19 cellular contexts compared by ENCODE assay signal in genomic region chr22:49055406-49055805, GRCh38.
DNase-seq lines count a peak whose midpoint lies in the region; TF ChIP-seq lines count a peak whose summit lies in the region.
"Had no signal": no experiment of that assay in that cellular context is flagged by ENCODE, and none has a peak within 500 bp of the region (broad histone marks: within the 10 kb centered on the region; RNA-seq: fewer than 3 reads in every experiment).

No MANE protein-coding gene starts in this region.

- in situ Hi-C loops in G401 (cut with HindIII; ENCODE audit: low sequenced_read_pairs): no loop called here

- H3K23ac ChIP-seq in neuronal stem cell (ENCODE audit: low read depth, low read length, poor library complexity): no peak overlapping the region

- no peaks in the 10 kb centered on the region for H3K79me1 ChIP-seq in neuronal stem cell (ENCODE audit: low read depth, low read length)

- H3K4ac ChIP-seq in neuronal stem cell (ENCODE audit: low read length): no peak overlapping the region

- peak; percentile 39 for DNase-seq in activated effector memory CD4-positive, alpha-beta T cell treated with anti-CD3 and anti-CD28 coated beads, Interleukin-2, amount 50 U/mL, for 16 hours
- DNase-seq in activated effector memory CD4-positive, alpha-beta T cell treated with Interleukin-2 at 50 U/mL for 16 hours: no peak
- DNase-seq in chondrocyte (ENCODE audit: low spot score) (peak; percentile 54), neuronal stem cell (ENCODE audit: low spot score) (no peak), G401 (ENCODE audit: low spot score) (no peak), endothelial cell (ENCODE audit: low spot score) (no peak)
- DNase-seq: Caco-2; CD4-positive, CD25-positive, alpha-beta regulatory T cell; CD8-positive, alpha-beta T cell; DMS153; DND-41; GDM1; GOT3; H9 had no signal

- H3K27me3 Mint-ChIP-seq in chondrocyte (ENCODE audit: low read depth): peaks cover 10% of the 10 kb centered on the region
- peaks cover 3% of the 10 kb centered on the region for H3K27me3 Mint-ChIP-seq in endothelial cell (ENCODE audit: unreplicated experiment)
- H3K27me3 Mint-ChIP-seq: B cell had no signal

- no peak overlapping the region for H3K4me3 ChIP-seq in neuronal stem cell (ENCODE audit: low read length in 2 of 2)
- H3K4me3 ChIP-seq: BLaER1, GM12878 had no signal

- H2BK15ac ChIP-seq in neuronal stem cell (ENCODE audit: low read length): no peak overlapping the region

- H3K27me3 ChIP-seq in neuronal stem cell (ENCODE audit: control insufficient read depth in 3 of 3, insufficient read depth in 3 of 3, low read depth in 1 of 3, low read length in 3 of 3): no peaks in the 10 kb centered on the region
- H3K27me3 ChIP-seq: BLaER1 had no signal

- H3K4me1 ChIP-seq in neuronal stem cell (ENCODE audit: control insufficient read depth in 2 of 2, insufficient read depth in 1 of 2, low read depth in 1 of 2, low read length in 2 of 2): no peaks in the 10 kb centered on the region
- H3K4me1 ChIP-seq: BLaER1, Caco-2 had no signal

- H2BK120ac ChIP-seq in neuronal stem cell (ENCODE audit: low read depth, low read length): no peak overlapping the region

- H3K4me3 Mint-ChIP-seq in chondrocyte (ENCODE audit: unreplicated experiment): no peak overlapping the region
- H3K4me3 Mint-ChIP-seq in endothelial cell (ENCODE audit: unreplicated experiment): no peak overlapping the region
- H3K4me3 Mint-ChIP-seq: B cell; CD4-positive, CD25-positive, alpha-beta regulatory T cell; CD8-positive, alpha-beta T cell; H9 had no signal

- no peak overlapping the region for H4K8ac ChIP-seq in neuronal stem cell (ENCODE audit: low read depth, low read length)

- WGBS in neuronal stem cell (ENCODE audit: extremely low coverage in 2 of 2, insufficient read length in 2 of 2, insufficient replicate concordance in 1 of 2), 2 donors: no CpG with 5 or more reads among the region's 6 CpGs

- H3K18ac ChIP-seq in neuronal stem cell (ENCODE audit: low read length): peak overlapping the region; percentile 46

- H3K4me2 ChIP-seq in neuronal stem cell (ENCODE audit: insufficient read depth, low read length, poor library complexity, severe bottlenecking): no peak overlapping the region
- H3K4me2 ChIP-seq: BLaER1 had no signal

- no peak overlapping the region for H4K91ac ChIP-seq in neuronal stem cell (ENCODE audit: low read depth, low read length, poor library complexity)

- H2AFZ ChIP-seq in neuronal stem cell (ENCODE audit: low read length): no peak overlapping the region

- no peak overlapping the region for H2AK5ac ChIP-seq in neuronal stem cell (ENCODE audit: low read depth, low read length)

- no peak overlapping the region for H2BK12ac ChIP-seq in neuronal stem cell (ENCODE audit: low read length)

- H2BK5ac ChIP-seq in neuronal stem cell (ENCODE audit: low read length): no peak overlapping the region

- H3K9me3 ChIP-seq in neuronal stem cell (replicated peaks in 1 of 2; ENCODE audit: control insufficient read depth in 2 of 2, insufficient read depth in 1 of 2, low read depth in 1 of 2, low read length in 2 of 2): no peaks in the 10 kb centered on the region
- H3K9me3 ChIP-seq: BLaER1, Caco-2 had no signal

- no peak overlapping the region for H3K9ac ChIP-seq in neuronal stem cell (ENCODE audit: low read depth, low read length, poor library complexity)
- H3K9ac ChIP-seq: BLaER1 had no signal

- TF ChIP-seq CTCF in chondrocyte (IDR thresholded peaks at IDR 0.05): no peak
- no peak for TF ChIP-seq CTCF in endothelial cell (IDR thresholded peaks at IDR 0.05; ENCODE audit: unreplicated experiment)

- H3K4me1 Mint-ChIP-seq in chondrocyte (ENCODE audit: low read depth): no peaks in the 10 kb centered on the region
- no peaks in the 10 kb centered on the region for H3K4me1 Mint-ChIP-seq in endothelial cell (ENCODE audit: unreplicated experiment)
- H3K4me1 Mint-ChIP-seq: B cell; CD4-positive, CD25-positive, alpha-beta regulatory T cell had no signal

- no peak overlapping the region for H3K14ac ChIP-seq in neuronal stem cell (ENCODE audit: low read length)

- H3K27ac ChIP-seq in neuronal stem cell (replicated peaks; ENCODE audit: low read length): no peak overlapping the region
- H3K27ac ChIP-seq: 22Rv1, BLaER1, C4-2B had no signal

- no peaks in the 10 kb centered on the region for H3K36me3 Mint-ChIP-seq in chondrocyte (ENCODE audit: low read depth)
- H3K36me3 Mint-ChIP-seq in endothelial cell (ENCODE audit: low read depth, unreplicated experiment): no peaks in the 10 kb centered on the region
- H3K36me3 Mint-ChIP-seq: CD4-positive, CD25-positive, alpha-beta regulatory T cell; CD8-positive, alpha-beta T cell had no signal

- H3K27ac Mint-ChIP-seq in chondrocyte (ENCODE audit: unreplicated experiment) (no peak overlapping the region), endothelial cell (ENCODE audit: unreplicated experiment) (no peak overlapping the region)
- H3K27ac Mint-ChIP-seq: B cell; CD4-positive, CD25-positive, alpha-beta regulatory T cell; CD8-positive, alpha-beta T cell; H9 had no signal

- H3K9me3 Mint-ChIP-seq in chondrocyte (ENCODE audit: low read depth) (no peaks in the 10 kb centered on the region), endothelial cell (ENCODE audit: unreplicated experiment) (no peaks in the 10 kb centered on the region)
- H3K9me3 Mint-ChIP-seq: CD8-positive, alpha-beta T cell; H9 had no signal

- H3K36me3 ChIP-seq in neuronal stem cell (replicated peaks in 1 of 2; ENCODE audit: control insufficient read depth in 2 of 2, insufficient read depth in 2 of 2, low read length in 2 of 2): no peaks in the 10 kb centered on the region
- H3K36me3 ChIP-seq: BLaER1 had no signal

Comparison
In these comparisons a context has a peak if more than half of its experiments do, and no peak if none do; other contexts are left out.
1. DNase-seq: peak in activated effector memory CD4-positive, alpha-beta T cell treated with anti-CD3 and anti-CD28 coated beads, Interleukin-2, amount 50 U/mL, for 16 hours (single experiment) and chondrocyte (single experiment); none in activated effector memory CD4-positive, alpha-beta T cell treated with Interleukin-2 at 50 U/mL for 16 hours (single experiment), neuronal stem cell (single experiment), G401 (single experiment) and endothelial cell (single experiment).